ENCODE assay signal across 17 cellular contexts in the genomic region with DNA sequence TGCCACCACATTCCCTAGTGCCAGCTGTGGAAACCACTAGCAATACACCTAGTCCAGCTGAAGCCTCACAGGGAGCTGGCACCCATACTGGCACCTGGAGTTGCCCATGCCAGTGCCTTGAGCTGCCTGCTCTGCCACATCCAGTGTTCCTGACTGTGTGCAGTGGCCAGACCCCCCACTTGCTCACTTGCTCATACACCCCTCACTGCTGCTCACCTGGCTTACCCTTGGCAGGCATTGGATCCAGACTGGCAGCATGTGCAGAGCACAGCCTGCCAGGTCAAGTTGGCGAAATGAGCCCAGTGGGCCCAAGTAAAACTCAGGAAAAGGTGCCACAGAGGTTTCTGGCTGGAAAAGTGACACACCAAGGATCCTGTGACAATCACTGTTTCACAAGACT.
DNase-seq lines count a peak whose midpoint lies in the region; ATAC-seq and TF ChIP-seq lines count a peak whose summit lies in the region.
"Had no signal": no experiment of that assay in that cellular context is flagged by ENCODE, and none has a peak within 500 bp of the region (broad histone marks: within the 10 kb centered on the region; RNA-seq: fewer than 3 reads in every experiment).

No MANE protein-coding gene starts in this region.

- H3K36me3 ChIP-seq in left ventricle myocardium inferior (no peaks in the 10 kb centered on the region), neuronal stem cell (replicated peaks in 1 of 2; ENCODE audit: control insufficient read depth in 2 of 2, insufficient read depth in 2 of 2, low read length in 2 of 2) (no peaks in the 10 kb centered on the region), aorta (ENCODE audit: control insufficient read depth in 1 of 2, insufficient read depth in 2 of 2, low read length in 1 of 2) (no peaks in the 10 kb centered on the region)
- H3K36me3 ChIP-seq: BLaER1 had no signal

- intact Hi-C loops in left ventricle myocardium superior (cut with micrococcal nuclease) (no loop called here), left ventricle myocardium inferior (cut with micrococcal nuclease) (no loop called here), aorta (cut with DNase I) (no loop called here)

- no peak overlapping the region for H2BK12ac ChIP-seq in neuronal stem cell (ENCODE audit: low read length)

- H4K91ac ChIP-seq in neuronal stem cell (ENCODE audit: low read depth, low read length, poor library complexity), result no peak overlapping the region

- TF ChIP-seq CTCF in left ventricle myocardium inferior (IDR thresholded peaks at IDR 0.05; ENCODE audit: borderline replicate concordance), result no peak

- H3K18ac ChIP-seq in neuronal stem cell (ENCODE audit: low read length), result peak overlapping the region; percentile 90

- no peak overlapping the region for H3K23ac ChIP-seq in neuronal stem cell (ENCODE audit: low read depth, low read length, poor library complexity)

- H2AFZ ChIP-seq in neuronal stem cell (ENCODE audit: low read length), result no peak overlapping the region
- H2AFZ ChIP-seq: GM23248 had no signal

- no peak overlapping the region for H2BK120ac ChIP-seq in neuronal stem cell (ENCODE audit: low read depth, low read length)

- no peak overlapping the region for H4K8ac ChIP-seq in neuronal stem cell (ENCODE audit: low read depth, low read length)

- no peak overlapping the region for H3K14ac ChIP-seq in neuronal stem cell (ENCODE audit: low read length)

- no peaks in the 10 kb centered on the region for H3K79me1 ChIP-seq in neuronal stem cell (ENCODE audit: low read depth, low read length)

- no peak overlapping the region for H2BK5ac ChIP-seq in neuronal stem cell (ENCODE audit: low read length)

- H2BK15ac ChIP-seq in neuronal stem cell (ENCODE audit: low read length), result no peak overlapping the region

- no CpG with 5 or more reads among the region's 1 CpG for WGBS in neuronal stem cell (ENCODE audit: extremely low coverage in 2 of 2, insufficient read length in 2 of 2, insufficient replicate concordance in 1 of 2), 2 donors
- WGBS in aorta, 2 donors, result 72 to 79% methylated on average over 1 of the region's 1 CpG

- no peak overlapping the region for H3K4me2 ChIP-seq in neuronal stem cell (ENCODE audit: insufficient read depth, low read length, poor library complexity, severe bottlenecking)
- H3K4me2 ChIP-seq: BLaER1 had no signal

- no peak overlapping the region for H2AK5ac ChIP-seq in neuronal stem cell (ENCODE audit: low read depth, low read length)

- DNase-seq in left ventricle myocardium superior (peak; percentile 7), left ventricle myocardium inferior (no peak), neuronal stem cell (ENCODE audit: low spot score) (no peak), aorta (no peak), hepatic stellate cell (ENCODE audit: low spot score) (no peak), epidermal melanocyte (ENCODE audit: insufficient read length, low spot score) (no peak)
- DNase-seq: Caco-2; CD4-positive, CD25-positive, alpha-beta regulatory T cell; CD8-positive, alpha-beta T cell; DMS153; DND-41; GM23248; H7; HCEC 1CT had no signal

- no peak overlapping the region for H3K27ac ChIP-seq in left ventricle myocardium inferior (replicated peaks)
- no peak overlapping the region for H3K27ac ChIP-seq in neuronal stem cell (replicated peaks; ENCODE audit: low read length)
- no peak overlapping the region for H3K27ac ChIP-seq in aorta (ENCODE audit: low read depth in 1 of 2, low read length in 2 of 2)
- H3K27ac ChIP-seq: 22Rv1, BLaER1, C4-2B, GM23248 had no signal

- H3K4me3 ChIP-seq in left ventricle myocardium inferior (no peak overlapping the region), neuronal stem cell (ENCODE audit: low read length in 2 of 2) (no peak overlapping the region), aorta (ENCODE audit: low read length in 2 of 2) (no peak overlapping the region)
- H3K4me3 ChIP-seq: BLaER1, GM23248 had no signal

- no peaks in the 10 kb centered on the region for H3K27me3 ChIP-seq in left ventricle myocardium inferior (ENCODE audit: low read depth)
- H3K27me3 ChIP-seq in neuronal stem cell (ENCODE audit: control insufficient read depth in 3 of 3, insufficient read depth in 3 of 3, low read depth in 1 of 3, low read length in 3 of 3), result no peaks in the 10 kb centered on the region
- H3K27me3 ChIP-seq in aorta (ENCODE audit: control insufficient read depth in 1 of 2, insufficient read depth in 2 of 2, low read length in 1 of 2), result peaks cover 0 to 1% of the 10 kb centered on the region in 2 donors
- H3K27me3 ChIP-seq: BLaER1 had no signal

- H3K9me3 ChIP-seq in left ventricle myocardium inferior (replicated peaks) (peaks cover 13% of the 10 kb centered on the region), neuronal stem cell (replicated peaks in 1 of 2; ENCODE audit: control insufficient read depth in 2 of 2, insufficient read depth in 1 of 2, low read depth in 1 of 2, low read length in 2 of 2) (peaks cover 0 to 5% of the 10 kb centered on the region in 2 donors), aorta (ENCODE audit: control insufficient read depth, low read length) (no peaks in the 10 kb centered on the region)
- H3K9me3 ChIP-seq: Caco-2 had no signal

- H3K4me1 ChIP-seq in left ventricle myocardium inferior (no peaks in the 10 kb centered on the region), neuronal stem cell (ENCODE audit: control insufficient read depth in 2 of 2, insufficient read depth in 1 of 2, low read depth in 1 of 2, low read length in 2 of 2) (peaks cover 0 to 2% of the 10 kb centered on the region in 2 donors), aorta (ENCODE audit: control insufficient read depth in 1 of 2, insufficient read depth in 2 of 2, low read length in 2 of 2) (no peaks in the 10 kb centered on the region)
- H3K4me1 ChIP-seq: BLaER1, Caco-2 had no signal

- ATAC-seq in left ventricle myocardium superior, result no peak
- peak; percentile 23 for ATAC-seq in aorta (ENCODE audit: low FRiP score)
- ATAC-seq: CD8-positive, alpha-beta T cell had no signal

- no peak overlapping the region for H3K9ac ChIP-seq in neuronal stem cell (ENCODE audit: low read depth, low read length, poor library complexity)
- H3K9ac ChIP-seq: BLaER1, GM23248 had no signal

- peak overlapping the region; percentile 84 for H3K4ac ChIP-seq in neuronal stem cell (ENCODE audit: low read length)
